ENCODE assay signal across 8 cellular contexts in the genomic region with DNA sequence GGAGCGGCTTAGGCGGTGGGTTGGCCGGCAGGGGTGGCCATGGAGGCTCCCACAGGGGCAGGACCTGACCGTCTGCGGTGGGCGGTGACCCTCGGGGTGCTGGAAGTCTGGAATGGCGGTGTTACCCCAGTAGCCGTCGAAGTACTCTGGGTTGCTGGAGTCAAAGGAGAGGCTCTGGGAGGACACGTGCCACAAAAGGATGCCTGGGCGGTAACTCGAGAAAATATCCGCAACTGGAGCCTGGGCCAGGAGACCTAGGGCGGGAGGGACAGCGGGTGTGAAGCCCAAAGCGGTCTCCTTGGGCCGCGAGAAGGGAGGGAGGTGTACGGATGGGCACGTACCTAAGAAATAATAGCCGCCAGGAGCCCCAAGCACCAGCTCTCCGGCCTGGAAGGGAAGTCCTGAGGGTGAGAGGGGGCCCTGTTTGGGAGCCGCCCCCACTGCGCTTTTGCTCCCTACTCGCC. TPM values are rescaled to one million over a fixed set of nuclear protein-coding genes. Genes with fewer than 3 reads are reported as not detected.
DNase-seq lines count a peak whose midpoint lies in the region; ATAC-seq and TF ChIP-seq lines count a peak whose summit lies in the region.

No MANE protein-coding gene starts in this region.

- intact Hi-C loops in colonic mucosa (cut with DNase I), result no loop called here

- peak; percentile 7 for ATAC-seq in HG02610 (IDR thresholded peaks at IDR 0.05; ENCODE audit: unreplicated experiment)
- ATAC-seq in HG03565 (IDR thresholded peaks at IDR 0.05; ENCODE audit: unreplicated experiment), result no peak

- H3K4me1 ChIP-seq in colonic mucosa, result no peaks in the 10 kb centered on the region
- peaks cover 0 to 16% of the 10 kb centered on the region in 2 donors for H3K4me1 ChIP-seq in muscle layer of duodenum (ENCODE audit: control insufficient read depth in 1 of 2, insufficient read depth in 2 of 2, low read length in 2 of 2)

- CTCF ChIA-PET in AG04449 (lab: Yijun Ruan, JAX), result interaction anchor here (0.7 to 2.9 kb wide), 9 partner anchors 9 to 249 kb away, joined by 3 to 18 read pairs (median 7); a partner anchor contains a TSS

- H3K36me3 ChIP-seq in colonic mucosa (no peaks in the 10 kb centered on the region), muscle layer of duodenum (ENCODE audit: control insufficient read depth in 1 of 2, insufficient read depth in 2 of 2, low read length in 2 of 2) (no peaks in the 10 kb centered on the region)

- DNase-seq in AG04449 (ENCODE audit: low read depth, low spot score), result no peak
- DNase-seq in colonic mucosa, result no peak
- DNase-seq in cerebellar cortex (ENCODE audit: low spot score), result no peak
- DNase-seq in medulla oblongata (ENCODE audit: extremely low spot score), result no peak
- no peak for DNase-seq in NCI-H1417 (lab: John Stamatoyannopoulos, UW)

- H3K4me3 ChIP-seq in AG04449 (ENCODE audit: low read depth, low read length) (peak overlapping the region; percentile 62), colonic mucosa (peak overlapping the region; percentile 49), muscle layer of duodenum (ENCODE audit: low read depth in 1 of 2, low read length in 2 of 2) (peak overlapping the region; percentile 30 to 63)

- POLR2A ChIA-PET in AG04449 (lab: Yijun Ruan, JAX), result interaction anchor here (1.0 kb wide), 1 partner anchor 276 kb away, joined by 3 read pairs; no protein-coding TSS in a partner anchor

- TF ChIP-seq CTCF in AG04449 (IDR thresholded peaks at IDR 0.05; ENCODE audit: insufficient read depth, low read length, missing control alignments) (no peak), colonic mucosa (IDR thresholded peaks at IDR 0.05) (no peak)

- no peaks in the 10 kb centered on the region for H3K9me3 ChIP-seq in colonic mucosa
- H3K9me3 ChIP-seq in muscle layer of duodenum (ENCODE audit: control insufficient read depth in 1 of 2, low read length in 2 of 2), result no peaks in the 10 kb centered on the region

- H3K9ac ChIP-seq in colonic mucosa (ENCODE audit: low read depth in 2 of 2, low read length in 2 of 2), result peak overlapping the region; percentile 34 to 35

- H3K27me3 ChIP-seq in colonic mucosa, result peaks cover 12% of the 10 kb centered on the region
- H3K27me3 ChIP-seq in muscle layer of duodenum (ENCODE audit: low read depth, low read length), result no peaks in the 10 kb centered on the region

- H3K27ac ChIP-seq in colonic mucosa, result no peak overlapping the region
- H3K27ac ChIP-seq in muscle layer of duodenum (ENCODE audit: low read length), result no peak overlapping the region

RNA-seq across cellular contexts. Expression of a gene that starts 4.6 kb away (rescaled TPM):
- under 1 TPM; 0.37 to 0.69 TPM for total RNA-seq in colonic mucosa

RNA-seq across cellular contexts. Expression of a gene that starts 21.2 kb away (rescaled TPM):
- under 1 TPM; 0.64 to 0.72 TPM for total RNA-seq in colonic mucosa

RNA-seq across cellular contexts. Expression of a gene that starts 39.8 kb away (rescaled TPM):
- 100 to 1,000 TPM; 343 to 466 TPM for total RNA-seq in colonic mucosa
